1 cellular context compared by ENCODE assay signal in the genomic region with DNA sequence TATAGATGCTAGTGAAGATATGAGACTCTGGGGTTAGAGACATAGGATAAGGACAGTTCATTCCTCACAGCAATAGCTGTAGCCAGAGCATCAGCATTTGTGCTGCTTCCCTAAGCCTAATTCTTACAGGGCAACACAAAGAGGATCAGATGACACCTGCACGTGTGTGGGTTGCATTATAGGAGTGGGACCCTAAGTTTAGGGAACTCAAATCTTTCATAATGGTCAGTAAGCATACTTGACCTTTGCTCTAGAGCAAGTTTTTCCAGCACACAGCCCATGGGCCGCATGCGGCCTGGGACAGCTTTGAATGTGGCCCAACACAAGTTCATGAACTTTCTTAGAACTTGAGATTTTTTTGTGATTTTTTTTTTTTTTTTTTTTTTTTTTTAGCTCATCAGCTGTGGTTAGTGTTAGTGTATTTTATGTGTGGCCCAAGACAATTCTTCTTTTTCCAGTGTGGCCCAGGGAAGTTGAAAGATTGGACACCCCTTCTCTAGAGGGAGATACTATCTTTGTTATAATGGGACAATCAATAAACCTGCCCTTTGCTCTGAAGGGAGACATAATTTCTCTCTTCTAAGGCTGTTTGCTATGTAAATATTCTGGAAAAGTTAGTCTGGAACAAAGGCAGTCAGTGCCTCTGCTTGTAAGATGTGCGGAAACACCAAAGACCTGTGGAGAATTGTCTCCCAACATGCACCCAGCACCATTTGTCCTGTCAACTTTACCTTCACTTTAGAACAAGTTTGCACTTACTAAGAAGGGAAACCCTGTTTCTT.
TF ChIP-seq lines count a peak whose summit lies in the region.

No MANE protein-coding gene starts in this region.

TF ChIP-seq in HepG2, 621 proteins besides CTCF, POLR2A, EP300 and RAD21 (continued from another document):
- TF ChIP-seq, protein P1, sequence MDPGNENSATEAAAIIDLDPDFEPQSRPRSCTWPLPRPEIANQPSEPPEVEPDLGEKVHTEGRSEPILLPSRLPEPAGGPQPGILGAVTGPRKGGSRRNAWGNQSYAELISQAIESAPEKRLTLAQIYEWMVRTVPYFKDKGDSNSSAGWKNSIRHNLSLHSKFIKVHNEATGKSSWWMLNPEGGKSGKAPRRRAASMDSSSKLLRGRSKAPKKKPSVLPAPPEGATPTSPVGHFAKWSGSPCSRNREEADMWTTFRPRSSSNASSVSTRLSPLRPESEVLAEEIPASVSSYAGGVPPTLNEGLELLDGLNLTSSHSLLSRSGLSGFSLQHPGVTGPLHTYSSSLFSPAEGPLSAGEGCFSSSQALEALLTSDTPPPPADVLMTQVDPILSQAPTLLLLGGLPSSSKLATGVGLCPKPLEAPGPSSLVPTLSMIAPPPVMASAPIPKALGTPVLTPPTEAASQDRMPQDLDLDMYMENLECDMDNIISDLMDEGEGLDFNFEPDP (CRISPR knock-in tag; conservative IDR thresholded peaks at IDR 0.05): no peak
- TF ChIP-seq, protein P2, sequence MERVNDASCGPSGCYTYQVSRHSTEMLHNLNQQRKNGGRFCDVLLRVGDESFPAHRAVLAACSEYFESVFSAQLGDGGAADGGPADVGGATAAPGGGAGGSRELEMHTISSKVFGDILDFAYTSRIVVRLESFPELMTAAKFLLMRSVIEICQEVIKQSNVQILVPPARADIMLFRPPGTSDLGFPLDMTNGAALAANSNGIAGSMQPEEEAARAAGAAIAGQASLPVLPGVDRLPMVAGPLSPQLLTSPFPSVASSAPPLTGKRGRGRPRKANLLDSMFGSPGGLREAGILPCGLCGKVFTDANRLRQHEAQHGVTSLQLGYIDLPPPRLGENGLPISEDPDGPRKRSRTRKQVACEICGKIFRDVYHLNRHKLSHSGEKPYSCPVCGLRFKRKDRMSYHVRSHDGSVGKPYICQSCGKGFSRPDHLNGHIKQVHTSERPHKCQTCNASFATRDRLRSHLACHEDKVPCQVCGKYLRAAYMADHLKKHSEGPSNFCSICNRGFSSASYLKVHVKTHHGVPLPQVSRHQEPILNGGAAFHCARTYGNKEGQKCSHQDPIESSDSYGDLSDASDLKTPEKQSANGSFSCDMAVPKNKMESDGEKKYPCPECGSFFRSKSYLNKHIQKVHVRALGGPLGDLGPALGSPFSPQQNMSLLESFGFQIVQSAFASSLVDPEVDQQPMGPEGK (CRISPR knock-in tag; IDR thresholded peaks at IDR 0.05): peak; percentile 21; the same call in 1 of the 2 replicates
- TF ChIP-seq MATR3 (CRISPR knock-in tag; IDR thresholded peaks at IDR 0.05) (no peak), CBX1 (IDR thresholded peaks at IDR 0.05; ENCODE audit: low read depth) (no peak), SRSF1 (optimal IDR thresholded peaks at IDR 0.05; ENCODE audit: low read depth, low read length) (no peak), SIX1 (CRISPR knock-in tag; IDR thresholded peaks at IDR 0.05; ENCODE audit: borderline replicate concordance) (peak; percentile 87; the same call in 1 of the 2 replicates), ZNF121 (CRISPR knock-in tag; IDR thresholded peaks at IDR 0.05) (no peak), ZNF260 (CRISPR knock-in tag; IDR thresholded peaks at IDR 0.05; ENCODE audit: borderline replicate concordance, low read depth) (no peak), CCAR2 (optimal IDR thresholded peaks at IDR 0.05; ENCODE audit: low read depth, low read length) (no peak), CEBPG (CRISPR knock-in tag; IDR thresholded peaks at IDR 0.05) (0 out of 2 replicates have a peak, but pooled peaks have one; percentile 26), NR2F6 (IDR thresholded peaks at IDR 0.05) (peak; percentile 30; the same call in 1 of the 2 replicates), NR2F6 (CRISPR knock-in tag; IDR thresholded peaks at IDR 0.05) (no peak), FOSL2 (CRISPR knock-in tag; IDR thresholded peaks at IDR 0.05) (peak; percentile 5; the same call in 1 of the 2 replicates), HNF4A (CRISPR knock-in tag; IDR thresholded peaks at IDR 0.05) (peak; percentile 69)
- TF ChIP-seq, protein P3, sequence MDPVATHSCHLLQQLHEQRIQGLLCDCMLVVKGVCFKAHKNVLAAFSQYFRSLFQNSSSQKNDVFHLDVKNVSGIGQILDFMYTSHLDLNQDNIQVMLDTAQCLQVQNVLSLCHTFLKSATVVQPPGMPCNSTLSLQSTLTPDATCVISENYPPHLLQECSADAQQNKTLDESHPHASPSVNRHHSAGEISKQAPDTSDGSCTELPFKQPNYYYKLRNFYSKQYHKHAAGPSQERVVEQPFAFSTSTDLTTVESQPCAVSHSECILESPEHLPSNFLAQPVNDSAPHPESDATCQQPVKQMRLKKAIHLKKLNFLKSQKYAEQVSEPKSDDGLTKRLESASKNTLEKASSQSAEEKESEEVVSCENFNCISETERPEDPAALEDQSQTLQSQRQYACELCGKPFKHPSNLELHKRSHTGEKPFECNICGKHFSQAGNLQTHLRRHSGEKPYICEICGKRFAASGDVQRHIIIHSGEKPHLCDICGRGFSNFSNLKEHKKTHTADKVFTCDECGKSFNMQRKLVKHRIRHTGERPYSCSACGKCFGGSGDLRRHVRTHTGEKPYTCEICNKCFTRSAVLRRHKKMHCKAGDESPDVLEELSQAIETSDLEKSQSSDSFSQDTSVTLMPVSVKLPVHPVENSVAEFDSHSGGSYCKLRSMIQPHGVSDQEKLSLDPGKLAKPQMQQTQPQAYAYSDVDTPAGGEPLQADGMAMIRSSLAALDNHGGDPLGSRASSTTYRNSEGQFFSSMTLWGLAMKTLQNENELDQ (CRISPR knock-in tag; IDR thresholded peaks at IDR 0.05; ENCODE audit: borderline replicate concordance): no peak
- TF ChIP-seq, protein P4, sequence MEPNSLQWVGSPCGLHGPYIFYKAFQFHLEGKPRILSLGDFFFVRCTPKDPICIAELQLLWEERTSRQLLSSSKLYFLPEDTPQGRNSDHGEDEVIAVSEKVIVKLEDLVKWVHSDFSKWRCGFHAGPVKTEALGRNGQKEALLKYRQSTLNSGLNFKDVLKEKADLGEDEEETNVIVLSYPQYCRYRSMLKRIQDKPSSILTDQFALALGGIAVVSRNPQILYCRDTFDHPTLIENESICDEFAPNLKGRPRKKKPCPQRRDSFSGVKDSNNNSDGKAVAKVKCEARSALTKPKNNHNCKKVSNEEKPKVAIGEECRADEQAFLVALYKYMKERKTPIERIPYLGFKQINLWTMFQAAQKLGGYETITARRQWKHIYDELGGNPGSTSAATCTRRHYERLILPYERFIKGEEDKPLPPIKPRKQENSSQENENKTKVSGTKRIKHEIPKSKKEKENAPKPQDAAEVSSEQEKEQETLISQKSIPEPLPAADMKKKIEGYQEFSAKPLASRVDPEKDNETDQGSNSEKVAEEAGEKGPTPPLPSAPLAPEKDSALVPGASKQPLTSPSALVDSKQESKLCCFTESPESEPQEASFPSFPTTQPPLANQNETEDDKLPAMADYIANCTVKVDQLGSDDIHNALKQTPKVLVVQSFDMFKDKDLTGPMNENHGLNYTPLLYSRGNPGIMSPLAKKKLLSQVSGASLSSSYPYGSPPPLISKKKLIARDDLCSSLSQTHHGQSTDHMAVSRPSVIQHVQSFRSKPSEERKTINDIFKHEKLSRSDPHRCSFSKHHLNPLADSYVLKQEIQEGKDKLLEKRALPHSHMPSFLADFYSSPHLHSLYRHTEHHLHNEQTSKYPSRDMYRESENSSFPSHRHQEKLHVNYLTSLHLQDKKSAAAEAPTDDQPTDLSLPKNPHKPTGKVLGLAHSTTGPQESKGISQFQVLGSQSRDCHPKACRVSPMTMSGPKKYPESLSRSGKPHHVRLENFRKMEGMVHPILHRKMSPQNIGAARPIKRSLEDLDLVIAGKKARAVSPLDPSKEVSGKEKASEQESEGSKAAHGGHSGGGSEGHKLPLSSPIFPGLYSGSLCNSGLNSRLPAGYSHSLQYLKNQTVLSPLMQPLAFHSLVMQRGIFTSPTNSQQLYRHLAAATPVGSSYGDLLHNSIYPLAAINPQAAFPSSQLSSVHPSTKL (CRISPR knock-in tag; IDR thresholded peaks at IDR 0.05): peak; percentile 78
TF ChIP-seq in HepG2: peak in this region for 59.
